Comparison of ENCODE assay signal across 17 cellular contexts in the genomic region with DNA sequence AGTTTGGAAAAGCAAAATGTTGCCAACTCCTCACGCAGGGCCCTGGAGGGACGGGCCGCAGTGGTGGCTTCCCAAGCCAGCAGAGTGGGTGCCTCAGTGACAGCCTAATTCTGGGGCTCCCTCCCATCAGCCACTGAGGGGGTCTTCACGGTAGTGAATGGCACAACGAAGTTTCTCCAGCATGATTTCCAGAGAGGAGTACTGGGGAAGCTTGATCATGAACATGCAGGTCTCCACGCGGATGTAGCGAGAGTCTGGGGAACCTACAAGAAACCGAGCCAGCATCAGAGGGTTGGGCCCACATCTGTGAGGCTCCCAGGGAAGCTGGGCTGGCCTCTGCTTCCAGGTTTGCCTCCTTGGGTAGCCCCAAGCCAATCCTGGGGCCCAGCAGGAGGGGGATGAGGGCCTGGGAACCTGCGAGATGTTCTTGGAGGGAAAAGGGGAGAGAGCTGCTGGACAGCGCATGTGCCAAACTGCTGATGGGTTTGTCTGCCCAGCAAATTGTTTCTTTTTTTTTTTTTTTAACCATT. TPM values are rescaled to one million over a fixed set of nuclear protein-coding genes. Genes with fewer than 3 reads are reported as not detected.
A peak's percentile ranks its signal among the peaks of the same experiment; 100 is the strongest.
DNase-seq lines count a peak whose midpoint lies in the region; ATAC-seq, FAIRE-seq and TF ChIP-seq lines count a peak whose summit lies in the region.
"Had no signal": no experiment of that assay in that cellular context is flagged by ENCODE, and none has a peak within 500 bp of the region (broad histone marks: within the 10 kb centered on the region; RNA-seq: fewer than 3 reads in every experiment).

No MANE protein-coding gene starts in this region.

- DNase-seq in D341Med (ENCODE audit: low spot score) (peak; percentile 17), T-cell (no peak), H1 (ENCODE audit: low read depth in 1 of 2, low spot score in 2 of 2) (no peak), spleen (peak; percentile 56), Right ventricle myocardium inferior (ENCODE audit: missing footprints) (no peak), cerebellum (ENCODE audit: low spot score) (no peak)
- DNase-seq: Calu3; CD4-positive, alpha-beta memory T cell; HCEC 1CT; NCI-H1048; NCI-H2081 treated with DMSO at 0.1 percent for 48 hours; NCI-H510A treated with DMSO at 0.1 percent for 48 hours; SHP77; SK-N-SH had no signal

- WGBS in H1 (ENCODE audit: extremely low coverage in 1 of 2, insufficient coverage in 1 of 2, insufficient read length in 1 of 2, insufficient replicate concordance in 2 of 2, low coverage in 1 of 2, low lambda C conversion rate in 2 of 2, missing lambda C conversion rate in 1 of 2), 2 experiments = 96% methylated on average over 11 of the region's 11 CpGs; no CpG with 5 or more reads in 1 of the 2 experiments
- WGBS in spleen, 5 donors = 96 to 99% (median 98%) methylated on average over 11 of the region's 11 CpGs

- no peak overlapping the region for H2BK5ac ChIP-seq in H1 (ENCODE audit: low read depth, low read length)

- no peak overlapping the region for H2BK15ac ChIP-seq in H1 (ENCODE audit: low read length)

- no peak overlapping the region for H3K4ac ChIP-seq in H1 (replicated peaks; ENCODE audit: insufficient read length, low read depth, low read length)

- H3K4me3 ChIP-seq in H1 (ENCODE audit: extremely low read depth in 1 of 4, insufficient read depth in 2 of 4, low read depth in 3 of 4, low read length in 4 of 4) (no peak overlapping the region), spleen (no peak overlapping the region)

- no peak for TF ChIP-seq EP300 in H1 (IDR thresholded peaks at IDR 0.05; ENCODE audit: borderline replicate concordance in 1 of 2, low read depth in 2 of 2, low read length in 2 of 2)

- H4K20me1 ChIP-seq in H1 (replicated peaks in 1 of 2; ENCODE audit: control insufficient read depth in 1 of 2, insufficient read depth in 2 of 2, low read length in 2 of 2) = no peaks in the 10 kb centered on the region

- no peak overlapping the region for H4K8ac ChIP-seq in H1 (ENCODE audit: extremely low read depth, insufficient read depth, low read length)

- no peaks in the 10 kb centered on the region; the same call in 1 of the 2 replicates for H3K79me1 ChIP-seq in H1 (ENCODE audit: low read depth, low read length)

- H3K4me2 ChIP-seq in H1 (ENCODE audit: insufficient read depth in 1 of 2, low read depth in 2 of 2, low read length in 2 of 2) = no peak overlapping the region
- H3K4me2 ChIP-seq: SK-N-SH had no signal

- H3K23ac ChIP-seq in H1 (ENCODE audit: insufficient read length) = no peak overlapping the region

- H2AFZ ChIP-seq in H1 (ENCODE audit: low read length) = no peak overlapping the region

- H3K14ac ChIP-seq in H1 (ENCODE audit: insufficient read length) = no peak overlapping the region

- no peak overlapping the region for H4K91ac ChIP-seq in H1 (replicated peaks; ENCODE audit: insufficient read length, low read length)

- H3K27ac ChIP-seq in H1 (ENCODE audit: low read depth, low read length) = no peak overlapping the region
- H3K27ac ChIP-seq in spleen = no peak overlapping the region

- H3K36me3 ChIP-seq in H1 (ENCODE audit: control insufficient read depth in 2 of 4, insufficient read depth in 4 of 4, low read length in 3 of 4) (peaks cover 0 to 18% (median 10%) of the 10 kb centered on the region in 4 experiments; a peak in 5 of 8 replicates), spleen (peaks cover 0 to 93% (median 64%) of the 10 kb centered on the region in 6 donors)

- no peak overlapping the region for H2AK5ac ChIP-seq in H1 (ENCODE audit: low read depth, low read length)

- H3K4me3 Mint-ChIP-seq in T-cell = no peak overlapping the region
- H3K4me3 Mint-ChIP-seq: B cell; CD4-positive, alpha-beta memory T cell had no signal

- no peak overlapping the region for H2BK12ac ChIP-seq in H1 (ENCODE audit: low read depth, low read length)

- intact Hi-C loops in spleen (cut with DNase I; ENCODE audit: low total_unique reads) (no loop called here), Right ventricle myocardium inferior (cut with DNase I) (no loop called here)

- H3K36me3 Mint-ChIP-seq in T-cell = peaks cover 56% of the 10 kb centered on the region

- ATAC-seq in T-cell (replicated peaks in 1 of 4) (no peak), GM19395 (IDR thresholded peaks at IDR 0.05; ENCODE audit: unreplicated experiment) (no peak), Right ventricle myocardium inferior (no peak)
- ATAC-seq: Panc1 had no signal

- no peak for TF ChIP-seq RAD21 in H1 (IDR thresholded peaks at IDR 0.05 in 1 of 2, conservative IDR thresholded peaks at IDR 0.05 in 1 of 2; ENCODE audit: low read depth in 2 of 2, low read length in 2 of 2)

- H3K27me3 Mint-ChIP-seq in T-cell = no peaks in the 10 kb centered on the region
- H3K27me3 Mint-ChIP-seq: B cell; CD4-positive, alpha-beta memory T cell had no signal

- H3K9me3 ChIP-seq in H1 (ENCODE audit: insufficient read depth in 2 of 2, low read depth in 1 of 2, low read length in 1 of 2) = peaks cover 13% of the 10 kb centered on the region in 2 experiments
- peaks cover 0 to 15% (median 9%) of the 10 kb centered on the region in 8 donors for H3K9me3 ChIP-seq in spleen
- H3K9me3 ChIP-seq: SK-N-SH had no signal

- TF ChIP-seq CTCF in H1 (IDR thresholded peaks at IDR 0.05; ENCODE audit: control extremely low read depth in 1 of 3, insufficient read depth in 1 of 3, low read depth in 1 of 3, low read length in 3 of 3) (no peak), spleen (IDR thresholded peaks at IDR 0.05 in 8 of 11, conservative IDR thresholded peaks at IDR 0.05 in 3 of 11) (no peak)

- peaks cover 9 to 16% (median 11%) of the 10 kb centered on the region in 3 donors for H3K9me3 Mint-ChIP-seq in T-cell

- H2BK120ac ChIP-seq in H1 (replicated peaks; ENCODE audit: low read depth, low read length) = no peak overlapping the region

- no peak for TF ChIP-seq POLR2A in H1 (IDR thresholded peaks at IDR 0.05; ENCODE audit: control extremely low read depth in 1 of 2, low read depth in 2 of 2, low read length in 2 of 2)
- TF ChIP-seq POLR2A in spleen (IDR thresholded peaks at IDR 0.05) = no peak

- no peak overlapping the region for H3K56ac ChIP-seq in H1 (replicated peaks; ENCODE audit: insufficient read length, low read depth, low read length)

- no peak overlapping the region for H3K18ac ChIP-seq in H1 (ENCODE audit: extremely low read depth, low read length)

- H3K4me1 Mint-ChIP-seq in T-cell = peaks cover 19 to 28% (median 26%) of the 10 kb centered on the region in 3 donors

- no peaks in the 10 kb centered on the region for H3K79me2 ChIP-seq in H1 (ENCODE audit: control insufficient read depth in 1 of 2, insufficient read depth in 2 of 2, low read length in 2 of 2)

- POLR2A ChIA-PET in T-cell (lab: Charles Lee) (interaction anchor here in 1 of 2 donors (0.6 kb wide), 1 partner anchor 365 kb away, joined by 3 read pairs; no protein-coding TSS in a partner anchor), H1 (lab: Charles Lee; ENCODE audit: partially characterized antibody) (interaction anchor here (1.2 to 1.3 kb wide), 2 partner anchors 9 to 11 kb away, joined by 4 read pairs; no protein-coding TSS in a partner anchor)

- no peaks in the 10 kb centered on the region for H3K23me2 ChIP-seq in H1 (ENCODE audit: low read depth, low read length)

- no peak overlapping the region for H4K5ac ChIP-seq in H1 (ENCODE audit: insufficient read length, low read depth, low read length)

- no peak for FAIRE-seq in H1 (lab: Jason Lieb, UNC)

- H2BK20ac ChIP-seq in H1 (ENCODE audit: low read length) = no peak overlapping the region

- H3K9ac ChIP-seq in H1 (replicated peaks in 1 of 4; ENCODE audit: extremely low read depth in 1 of 4, low read depth in 3 of 4, low read length in 3 of 4) = no peak overlapping the region
- H3K9ac ChIP-seq: SK-N-SH had no signal

- H3K27ac Mint-ChIP-seq in T-cell = peak overlapping the region; percentile 28 to 52

- H3K4me1 ChIP-seq in H1 (replicated peaks in 1 of 4; ENCODE audit: control insufficient read depth in 3 of 4, insufficient read depth in 4 of 4, low read length in 3 of 4) = no peaks in the 10 kb centered on the region
- H3K4me1 ChIP-seq in spleen = no peaks in the 10 kb centered on the region

- H3K27me3 ChIP-seq in H1 (replicated peaks in 1 of 4; ENCODE audit: control insufficient read depth in 3 of 4, extremely low read depth in 1 of 4, insufficient read depth in 3 of 4, low read length in 3 of 4) (no peaks in the 10 kb centered on the region), spleen (replicated peaks in 1 of 7) (no peaks in the 10 kb centered on the region)

- CTCF ChIA-PET in T-cell (lab: Charles Lee) (interaction anchor here in 1 of 2 donors (0.7 kb wide), 1 partner anchor 54 kb away, joined by 3 read pairs; no protein-coding TSS in a partner anchor), H1 (lab: Charles Lee; ENCODE audit: partially characterized antibody) (interaction anchor here (1.0 kb wide), 1 partner anchor 9 kb away, joined by 3 read pairs; no protein-coding TSS in a partner anchor)

RNA-seq across cellular contexts. Expression of gene TRAFD1, which starts 37.0 kb away (rescaled TPM):
- total RNA-seq in T-cell (10 to 100 TPM; 26.4 to 39.9 (median 36.9) TPM), spleen (10 to 100 TPM; 47.3 to 63.4 (median 54.8) TPM), Right ventricle myocardium inferior (20.7 TPM), cerebellum (36.7 TPM)
- total RNA-seq in H1 (2021; fragmentation: NEBNext Ultra II Directional; extraction: Animal tissue kit (Norgen Biotek cat#: 25700)) = 33.1 and 36.3 TPM in 2 replicates
- polyA plus RNA-seq in H1 (2011; rRNA removed) (16.1 and 18.1 TPM in 2 replicates), spleen (10 to 100 TPM; 18.6 to 31.2 (median 19.2) TPM)
- 24.2 TPM for polyA plus RNA-seq in H1 (2011; cell fraction: cytosol; rRNA removed)
- polyA plus RNA-seq in H1 (2011; cell fraction: nucleus; rRNA removed) = 20.6 TPM
- polyA plus RNA-seq in H1 (2012, experiment 1 of 2) = 28.4 to 33.5 TPM (median 31.0 TPM) in 4 replicates
- 25.2 TPM for polyA plus RNA-seq in H1 (2012, experiment 2 of 2)
- polyA plus RNA-seq in H1 (2013, experiment 1 of 2) = 17.9 TPM
- polyA plus RNA-seq in H1 (2013, experiment 2 of 2) = 16.1 TPM
- 28.5 and 32.7 TPM in 2 replicates for polyA minus RNA-seq in H1 (2011; rRNA and poly(A)+ RNA removed)
- polyA minus RNA-seq in H1 (2011; cell fraction: cytosol; rRNA and poly(A)+ RNA removed) = 10.0 TPM
- polyA minus RNA-seq in H1 (2011; cell fraction: nucleus; rRNA and poly(A)+ RNA removed) = 11.2 TPM

RNA-seq across cellular contexts. Expression of gene NAA25, which starts 53.7 kb away (rescaled TPM):
- 10 to 100 TPM; 25.0 to 41.6 (median 31.0) TPM for total RNA-seq in T-cell
- total RNA-seq in H1 (2021; fragmentation: NEBNext Ultra II Directional; extraction: Animal tissue kit (Norgen Biotek cat#: 25700)) = 53.4 and 60.3 TPM in 2 replicates
- 7.8 and 10.8 TPM in 2 replicates for polyA plus RNA-seq in H1 (2011; rRNA removed)
- 12.5 TPM for polyA plus RNA-seq in H1 (2011; cell fraction: cytosol; rRNA removed)
- 16.0 TPM for polyA plus RNA-seq in H1 (2011; cell fraction: nucleus; rRNA removed)
- polyA plus RNA-seq in H1 (2012, experiment 1 of 2) = 14.9 to 27.3 TPM (median 18.9 TPM) in 4 replicates
- polyA plus RNA-seq in H1 (2012, experiment 2 of 2) = 1.5 TPM
- 35.0 TPM for polyA plus RNA-seq in H1 (2013, experiment 1 of 2)
- polyA plus RNA-seq in H1 (2013, experiment 2 of 2) = 39.9 TPM
- 69.8 and 95.8 TPM in 2 replicates for polyA minus RNA-seq in H1 (2011; rRNA and poly(A)+ RNA removed)
- 23.3 TPM for polyA minus RNA-seq in H1 (2011; cell fraction: cytosol; rRNA and poly(A)+ RNA removed)
- polyA minus RNA-seq in H1 (2011; cell fraction: nucleus; rRNA and poly(A)+ RNA removed) = 38.6 TPM
- 10 to 100 TPM; 25.6 to 40.3 (median 29.8) TPM for total RNA-seq in spleen
- 1 to 10 TPM; 4.3 to 5.9 (median 5.3) TPM for polyA plus RNA-seq in spleen
- total RNA-seq in Right ventricle myocardium inferior = 18.0 TPM
- 41.8 TPM for total RNA-seq in cerebellum

Comparison
In these comparisons a context has a peak if more than half of its experiments do, and no peak if none do; other contexts are left out.
1. DNase-seq: peak in D341Med (single experiment) and spleen (single experiment); none in T-cell (0 of 34), H1 (0 of 2), Right ventricle myocardium inferior (single experiment) and cerebellum (single experiment).